8 cellular contexts compared by ENCODE assay signal in the genomic region with DNA sequence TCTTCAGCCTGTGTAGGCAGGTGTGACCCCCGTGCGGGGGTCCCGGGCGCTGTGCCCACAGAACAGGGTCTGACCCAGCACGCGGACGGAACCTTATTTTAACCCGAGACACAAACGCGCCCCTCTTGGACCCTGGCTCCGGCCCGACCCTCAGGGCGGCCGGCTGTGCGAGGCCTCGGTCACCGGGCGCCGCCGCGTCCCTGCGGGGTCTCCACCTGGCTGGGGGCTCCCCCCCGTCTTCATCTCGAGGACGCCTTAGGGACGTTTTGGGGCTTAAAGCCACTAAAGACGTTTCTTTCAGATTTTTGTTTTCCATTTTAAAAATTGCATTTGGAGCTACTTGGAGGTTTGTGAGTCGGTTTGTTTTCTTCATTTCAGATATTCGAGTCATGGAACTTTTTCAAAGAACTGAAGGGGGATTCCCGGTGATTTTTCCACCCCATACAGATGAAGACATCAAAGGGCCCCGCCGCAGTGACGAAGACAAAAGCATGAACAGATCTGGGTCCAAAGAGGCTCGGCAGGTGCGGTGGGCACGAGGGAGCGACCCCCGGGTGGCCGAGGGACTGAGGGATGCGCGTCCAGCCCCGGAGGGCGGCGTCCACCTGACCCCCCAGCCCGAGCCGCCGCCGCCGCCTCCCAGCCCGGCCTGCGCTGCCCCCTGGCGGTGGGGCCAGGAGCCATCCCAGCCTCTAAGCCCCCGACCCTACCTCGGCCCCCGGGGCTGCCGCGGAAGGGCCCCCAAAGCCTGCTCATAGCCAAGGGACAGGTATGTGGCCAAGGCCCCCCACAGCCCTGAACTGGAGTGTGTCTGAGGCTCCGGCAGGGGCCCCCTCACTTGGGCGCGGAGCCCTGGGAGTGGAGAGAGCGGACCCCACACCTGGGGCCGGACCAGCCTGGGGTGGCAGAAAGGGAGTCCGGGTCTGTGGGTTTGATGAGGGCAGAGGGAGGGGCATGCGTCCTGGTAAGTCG. TPM values are rescaled to one million over a fixed set of nuclear protein-coding genes. Genes with fewer than 3 reads are reported as not detected.
DNase-seq lines count a peak whose midpoint lies in the region; ATAC-seq and TF ChIP-seq lines count a peak whose summit lies in the region.

No MANE protein-coding gene starts in this region.

- CTCF ChIA-PET in activated CD4-positive, alpha-beta memory T cell treated with anti-CD3 and anti-CD28 coated beads for 36 hours (lab: Charles Lee) = interaction anchor here (0.6 to 6.1 kb wide), 26 partner anchors 10 to 120 kb away, joined by 3 to 113 read pairs (median 4); partner anchors contain the start of gene SECTM1

- no peaks in the 10 kb centered on the region for H3K4me1 ChIP-seq in prostate gland (replicated peaks)
- no peaks in the 10 kb centered on the region for H3K4me1 ChIP-seq in aorta (ENCODE audit: control insufficient read depth in 1 of 2, insufficient read depth in 2 of 2, low read length in 2 of 2)

- H3K27ac ChIP-seq in prostate gland (no peak overlapping the region), aorta (ENCODE audit: low read depth in 1 of 2, low read length in 2 of 2) (no peak overlapping the region)

- H3K27me3 ChIP-seq in prostate gland (replicated peaks; ENCODE audit: insufficient read depth) (no peaks in the 10 kb centered on the region), aorta (ENCODE audit: control insufficient read depth in 1 of 2, insufficient read depth in 2 of 2, low read length in 1 of 2) (no peaks in the 10 kb centered on the region)

- 45% methylated on average over 65 of the region's 65 CpGs for WGBS in prostate gland
- WGBS in aorta, 2 donors = 41 to 44% methylated on average over 65 of the region's 65 CpGs

- H3K36me3 Mint-ChIP-seq in activated CD4-positive, alpha-beta memory T cell treated with anti-CD3 and anti-CD28 coated beads for 36 hours = peaks cover 33% of the 10 kb centered on the region
- H3K36me3 Mint-ChIP-seq in effector memory CD8-positive, alpha-beta T cell (ENCODE audit: insufficient read depth) = peaks cover 21% of the 10 kb centered on the region

- POLR2A ChIA-PET in activated CD4-positive, alpha-beta memory T cell treated with anti-CD3 and anti-CD28 coated beads for 36 hours (lab: Charles Lee) = interaction anchor here (0.6 to 3.0 kb wide), 9 partner anchors 10 to 85 kb away, joined by 3 to 47 read pairs (median 5); partner anchors contain the start of genes CSNK1D and SECTM1

- TF ChIP-seq CTCF in AG09319 (IDR thresholded peaks at IDR 0.05; ENCODE audit: low read depth, low read length) (peak; percentile 43), prostate gland (IDR thresholded peaks at IDR 0.05) (peak; percentile 95 to 99 (median 98))

- H3K4me3 ChIP-seq in prostate gland (no peak overlapping the region), aorta (ENCODE audit: low read length in 2 of 2) (no peak overlapping the region)

- intact Hi-C loops in activated CD4-positive, alpha-beta memory T cell treated with anti-CD3 and anti-CD28 coated beads for 36 hours (cut with micrococcal nuclease) = loop anchor here (1.0 to 2.0 kb wide), 4 partner anchors 15 to 85 kb away; partner anchors contain the start of gene CSNK1D
- intact Hi-C loops in prostate gland (cut with DNase I) (loop anchor here (5.0 kb wide), 1 partner anchor 114 kb away; no protein-coding TSS in a partner anchor), aorta (cut with DNase I) (loop anchor here (2.0 to 10.0 kb wide), 4 partner anchors 84 to 286 kb away; partner anchors contain the start of genes DCXR (in 2 of the 2) and RAC3 (in 2 of the 2))

- ATAC-seq in effector memory CD8-positive, alpha-beta T cell (replicated peaks) = peak; percentile 63
- ATAC-seq in aorta (ENCODE audit: low FRiP score) (peak; percentile 52), HG02938 (IDR thresholded peaks at IDR 0.05; ENCODE audit: unreplicated experiment) (no peak), GM21825 (IDR thresholded peaks at IDR 0.05; ENCODE audit: unreplicated experiment) (no peak)

- H3K4me3 Mint-ChIP-seq in activated CD4-positive, alpha-beta memory T cell treated with anti-CD3 and anti-CD28 coated beads for 36 hours = peak overlapping the region; percentile 80
- H3K4me3 Mint-ChIP-seq in effector memory CD8-positive, alpha-beta T cell = peak overlapping the region; percentile 67 to 69

- no peaks in the 10 kb centered on the region for H3K27me3 Mint-ChIP-seq in activated CD4-positive, alpha-beta memory T cell treated with anti-CD3 and anti-CD28 coated beads for 36 hours
- H3K27me3 Mint-ChIP-seq in effector memory CD8-positive, alpha-beta T cell = no peaks in the 10 kb centered on the region

- H3K4me1 Mint-ChIP-seq in activated CD4-positive, alpha-beta memory T cell treated with anti-CD3 and anti-CD28 coated beads for 36 hours (ENCODE audit: low read depth) = peaks cover 32% of the 10 kb centered on the region
- H3K4me1 Mint-ChIP-seq in effector memory CD8-positive, alpha-beta T cell (ENCODE audit: low read depth in 2 of 2) = peaks cover 7 to 15% of the 10 kb centered on the region in 2 donors

- TF ChIP-seq POLR2A in prostate gland (IDR thresholded peaks at IDR 0.05) = no peak

- no peaks in the 10 kb centered on the region for H3K9me3 ChIP-seq in prostate gland
- H3K9me3 ChIP-seq in aorta (ENCODE audit: control insufficient read depth, low read length) = no peaks in the 10 kb centered on the region

- DNase-seq in AG09319 (ENCODE audit: extremely low read depth, low read depth) (no peak), HuH-7.5 (ENCODE audit: low spot score) (peak; percentile 81), prostate gland (ENCODE audit: low spot score) (no peak), aorta (peak in 1 of 2 donors; percentile 53)
- peak; percentile 88 for DNase-seq in activated CD4-positive, alpha-beta memory T cell treated with anti-CD3 and anti-CD28 coated beads for 36 hours
- DNase-seq in effector memory CD8-positive, alpha-beta T cell = peak; percentile 59 to 71 (median 71)

- H3K36me3 ChIP-seq in prostate gland (no peaks in the 10 kb centered on the region), aorta (ENCODE audit: control insufficient read depth in 1 of 2, insufficient read depth in 2 of 2, low read length in 1 of 2) (no peaks in the 10 kb centered on the region)

- no peaks in the 10 kb centered on the region for H3K9me3 Mint-ChIP-seq in activated CD4-positive, alpha-beta memory T cell treated with anti-CD3 and anti-CD28 coated beads for 36 hours
- no peaks in the 10 kb centered on the region for H3K9me3 Mint-ChIP-seq in effector memory CD8-positive, alpha-beta T cell

- H3K27ac Mint-ChIP-seq in activated CD4-positive, alpha-beta memory T cell treated with anti-CD3 and anti-CD28 coated beads for 36 hours = no peak overlapping the region
- peak overlapping the region; percentile 73 to 81 for H3K27ac Mint-ChIP-seq in effector memory CD8-positive, alpha-beta T cell

RNA-seq across cellular contexts. Expression of gene CD7, which starts 3.8 kb away (rescaled TPM):
- total RNA-seq in activated CD4-positive, alpha-beta memory T cell treated with anti-CD3 and anti-CD28 coated beads for 36 hours = 100 to 1,000 TPM; 570 to 574 TPM
- total RNA-seq in prostate gland = 1 to 10 TPM in 1 of 2 donors, not detected in 1; 2.8 TPM
- 1 to 10 TPM; 2.6 to 3.4 TPM for total RNA-seq in aorta
- polyA plus RNA-seq in aorta = under 1 TPM; 0.33 to 0.75 TPM

RNA-seq across cellular contexts. Expression of gene SECTM1, which starts 12.3 kb away (rescaled TPM):
- 10 to 100 TPM; 12.2 to 12.7 TPM for total RNA-seq in activated CD4-positive, alpha-beta memory T cell treated with anti-CD3 and anti-CD28 coated beads for 36 hours
- total RNA-seq in prostate gland = 10 to 100 TPM in 1 of 2 donors, 1 to 10 TPM in 1; 9.0 to 12.5 TPM
- total RNA-seq in aorta = 10 to 100 TPM in 1 of 2 donors, 1 to 10 TPM in 1; 9.9 to 15.8 TPM
- 10 to 100 TPM in 1 of 2 donors, 1 to 10 TPM in 1; 4.5 to 22.5 TPM for polyA plus RNA-seq in aorta

RNA-seq across cellular contexts. Expression of gene TEX19, which starts 37.8 kb away (rescaled TPM):
- total RNA-seq in activated CD4-positive, alpha-beta memory T cell treated with anti-CD3 and anti-CD28 coated beads for 36 hours = not detected
- 10 to 100 TPM in 1 of 2 donors, not detected in 1; 10.6 TPM for total RNA-seq in prostate gland
- not detected for total RNA-seq in aorta
- not detected for polyA plus RNA-seq in aorta

RNA-seq across cellular contexts. Expression of gene CSNK1D, which starts 47.7 kb away (rescaled TPM):
- 100 to 1,000 TPM; 110 to 111 TPM for total RNA-seq in activated CD4-positive, alpha-beta memory T cell treated with anti-CD3 and anti-CD28 coated beads for 36 hours
- 100 to 1,000 TPM in 1 of 2 donors, 10 to 100 TPM in 1; 80.3 to 155 TPM for total RNA-seq in prostate gland
- 100 to 1,000 TPM; 130 to 153 TPM for total RNA-seq in aorta
- 10 to 100 TPM; 39.9 to 73.4 TPM for polyA plus RNA-seq in aorta

RNA-seq across cellular contexts. Expression of gene UTS2R, which starts 50.3 kb away (rescaled TPM):
- not detected for total RNA-seq in activated CD4-positive, alpha-beta memory T cell treated with anti-CD3 and anti-CD28 coated beads for 36 hours
- total RNA-seq in prostate gland (not detected), aorta (not detected)
- polyA plus RNA-seq in aorta = not detected

Comparison
In these comparisons a context has a peak if more than half of its experiments do, and no peak if none do; other contexts are left out.
1. DNase-seq: peak in HuH-7.5 (single experiment), activated CD4-positive, alpha-beta memory T cell treated with anti-CD3 and anti-CD28 coated beads for 36 hours (single experiment) and effector memory CD8-positive, alpha-beta T cell (3 of 3); none in AG09319 (single experiment) and prostate gland (single experiment).
2. ATAC-seq: peak in effector memory CD8-positive, alpha-beta T cell (single experiment) and aorta (single experiment); none in HG02938 (single experiment) and GM21825 (single experiment).
3. RNA of gene CD7, which starts 3.8 kb away (total RNA-seq): 570 to 574 TPM in activated CD4-positive, alpha-beta memory T cell treated with anti-CD3 and anti-CD28 coated beads for 36 hours; 2.6 to 3.4 TPM in aorta and 2.8 TPM in prostate gland; every median in the first group is over 100 times any median in the second.